ENCODE assay signal across 1 cellular context in the genomic region with DNA sequence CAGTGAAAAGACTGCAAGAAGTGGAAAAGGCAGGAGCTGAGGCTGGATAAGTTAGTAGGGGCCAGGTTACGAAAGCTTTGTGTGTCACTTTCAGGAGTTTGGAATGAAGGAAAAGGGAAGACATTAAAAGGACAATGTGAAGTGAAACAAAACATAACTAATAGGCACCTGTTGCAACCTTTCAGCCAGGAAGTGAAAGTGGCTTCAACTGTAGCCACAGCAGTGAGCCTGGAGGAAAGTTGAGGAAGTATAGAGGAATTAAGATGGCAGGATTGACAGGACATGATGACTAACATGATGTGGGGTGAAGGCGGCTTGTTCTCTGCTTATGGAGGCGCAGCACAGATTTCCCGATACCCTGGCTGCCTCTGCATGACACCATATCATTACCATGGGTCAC.
TF ChIP-seq lines count a peak whose summit lies in the region.

No MANE protein-coding gene starts in this region.

TF ChIP-seq in GM23338, 12 proteins besides CTCF, POLR2A, EP300 and RAD21:
- TF ChIP-seq, protein P1, sequence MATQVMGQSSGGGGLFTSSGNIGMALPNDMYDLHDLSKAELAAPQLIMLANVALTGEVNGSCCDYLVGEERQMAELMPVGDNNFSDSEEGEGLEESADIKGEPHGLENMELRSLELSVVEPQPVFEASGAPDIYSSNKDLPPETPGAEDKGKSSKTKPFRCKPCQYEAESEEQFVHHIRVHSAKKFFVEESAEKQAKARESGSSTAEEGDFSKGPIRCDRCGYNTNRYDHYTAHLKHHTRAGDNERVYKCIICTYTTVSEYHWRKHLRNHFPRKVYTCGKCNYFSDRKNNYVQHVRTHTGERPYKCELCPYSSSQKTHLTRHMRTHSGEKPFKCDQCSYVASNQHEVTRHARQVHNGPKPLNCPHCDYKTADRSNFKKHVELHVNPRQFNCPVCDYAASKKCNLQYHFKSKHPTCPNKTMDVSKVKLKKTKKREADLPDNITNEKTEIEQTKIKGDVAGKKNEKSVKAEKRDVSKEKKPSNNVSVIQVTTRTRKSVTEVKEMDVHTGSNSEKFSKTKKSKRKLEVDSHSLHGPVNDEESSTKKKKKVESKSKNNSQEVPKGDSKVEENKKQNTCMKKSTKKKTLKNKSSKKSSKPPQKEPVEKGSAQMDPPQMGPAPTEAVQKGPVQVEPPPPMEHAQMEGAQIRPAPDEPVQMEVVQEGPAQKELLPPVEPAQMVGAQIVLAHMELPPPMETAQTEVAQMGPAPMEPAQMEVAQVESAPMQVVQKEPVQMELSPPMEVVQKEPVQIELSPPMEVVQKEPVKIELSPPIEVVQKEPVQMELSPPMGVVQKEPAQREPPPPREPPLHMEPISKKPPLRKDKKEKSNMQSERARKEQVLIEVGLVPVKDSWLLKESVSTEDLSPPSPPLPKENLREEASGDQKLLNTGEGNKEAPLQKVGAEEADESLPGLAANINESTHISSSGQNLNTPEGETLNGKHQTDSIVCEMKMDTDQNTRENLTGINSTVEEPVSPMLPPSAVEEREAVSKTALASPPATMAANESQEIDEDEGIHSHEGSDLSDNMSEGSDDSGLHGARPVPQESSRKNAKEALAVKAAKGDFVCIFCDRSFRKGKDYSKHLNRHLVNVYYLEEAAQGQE (IDR thresholded peaks at IDR 0.05; ENCODE audit: unreplicated experiment): no peak
- TF ChIP-seq JUNB (IDR thresholded peaks at IDR 0.05; ENCODE audit: unreplicated experiment) (no peak), ZNF331 (CRISPR knock-in tag; IDR thresholded peaks at IDR 0.05; ENCODE audit: low read depth) (no peak)
